In genomic region chr1:205284420-205285144, GRCh38 we compare ENCODE assay signal across 7 cellular contexts. TPM values are rescaled to one million over a fixed set of nuclear protein-coding genes. Genes with fewer than 3 reads are reported as not detected.
DNase-seq lines count a peak whose midpoint lies in the region; ATAC-seq and TF ChIP-seq lines count a peak whose summit lies in the region.

No MANE protein-coding gene starts in this region.

- TF ChIP-seq CTCF in GM23338 (conservative IDR thresholded peaks at IDR 0.05; ENCODE audit: low read depth in 2 of 2): 0 out of 4 replicates have a peak, but pooled peaks of 1 of the 2 experiments have one; percentile 8

- intact Hi-C loops in activated CD4-positive, alpha-beta T cell treated with anti-CD3 and anti-CD28 coated beads, Interleukin-2, amount 10 ng/mL, durations not matched to agents 24 days and 14 days (cut with micrococcal nuclease): loop anchor here (1.0 to 5.0 kb wide), 6 partner anchors 11 to 563 kb away; partner anchors contain the start of genes DSTYK, ELK4 and NUAK2

- no peak overlapping the region for H3K4me3 ChIP-seq in GM23338

- H3F3A ChIP-seq in GM23338 (replicated peaks; ENCODE audit: low read depth): peaks cover 7% of the 10 kb centered on the region; the same call in 1 of the 2 replicates

- H3K27ac Mint-ChIP-seq in GM23338: peak overlapping the region; percentile 91
- peak overlapping the region; percentile 91 for H3K27ac Mint-ChIP-seq in activated CD4-positive, alpha-beta T cell treated with anti-CD3 and anti-CD28 coated beads, Interleukin-2, amount 10 ng/mL, durations not matched to agents 24 days and 14 days

- ATAC-seq in GM23338: peak; percentile 86
- ATAC-seq in HG02610 (IDR thresholded peaks at IDR 0.05; ENCODE audit: unreplicated experiment): no peak

- H4K20me1 ChIP-seq in GM23338 (replicated peaks; ENCODE audit: insufficient read depth): no peaks in the 10 kb centered on the region

- no peaks in the 10 kb centered on the region; the same call in 2 of the 3 replicates for H3K36me3 Mint-ChIP-seq in GM23338 (ENCODE audit: low read depth)
- H3K36me3 Mint-ChIP-seq in activated CD4-positive, alpha-beta T cell treated with anti-CD3 and anti-CD28 coated beads, Interleukin-2, amount 10 ng/mL, durations not matched to agents 24 days and 14 days (ENCODE audit: low read depth): peaks cover 5% of the 10 kb centered on the region

- H2AFZ ChIP-seq in GM23338: peak overlapping the region; percentile 78; the same call in 1 of the 2 replicates

- H3K27me3 ChIP-seq in GM23338 (ENCODE audit: insufficient read depth): no peaks in the 10 kb centered on the region
- no peaks in the 10 kb centered on the region for H3K27me3 ChIP-seq in layer of hippocampus (ENCODE audit: control insufficient read depth, insufficient read depth, low read length)

- no peaks in the 10 kb centered on the region for H3K9me3 Mint-ChIP-seq in GM23338
- no peaks in the 10 kb centered on the region for H3K9me3 Mint-ChIP-seq in activated CD4-positive, alpha-beta T cell treated with anti-CD3 and anti-CD28 coated beads, Interleukin-2, amount 10 ng/mL, durations not matched to agents 24 days and 14 days

- H3K27ac ChIP-seq in GM23338 (ENCODE audit: low read depth) (peak overlapping the region; percentile 90), cingulate gyrus (ENCODE audit: low read depth, low read length) (peak overlapping the region; percentile 92), layer of hippocampus (ENCODE audit: low read depth, low read length) (peak overlapping the region; percentile 87)

- H3K4me1 Mint-ChIP-seq in GM23338: peaks cover 53% of the 10 kb centered on the region
- H3K4me1 Mint-ChIP-seq in activated CD4-positive, alpha-beta T cell treated with anti-CD3 and anti-CD28 coated beads, Interleukin-2, amount 10 ng/mL, durations not matched to agents 24 days and 14 days: peaks cover 78% of the 10 kb centered on the region

- peaks cover 20% of the 10 kb centered on the region for H3K27me3 Mint-ChIP-seq in GM23338 (ENCODE audit: insufficient read depth, low read depth, poor library complexity)
- H3K27me3 Mint-ChIP-seq in activated CD4-positive, alpha-beta T cell treated with anti-CD3 and anti-CD28 coated beads, Interleukin-2, amount 10 ng/mL, durations not matched to agents 24 days and 14 days: peaks cover 6% of the 10 kb centered on the region

- DNase-seq in GM23338 (ENCODE audit: low spot score) (peak; percentile 82), NCI-H460 (ENCODE audit: extremely low read depth, low read depth) (peak; percentile 90)
- DNase-seq in activated CD4-positive, alpha-beta T cell treated with anti-CD3 and anti-CD28 coated beads, Interleukin-2, amount 10 ng/mL, durations not matched to agents 24 days and 14 days: peak; percentile 96
- DNase-seq in stimulated activated CD4-positive, alpha-beta T cell treated with anti-CD3 and anti-CD28 coated beads, Interleukin-1b, Interleukin-23, amount 100 ng/mL, for 4 hours (ENCODE audit: low read depth in 2 of 2): peak; percentile 44 to 63

- H3K9me2 ChIP-seq in GM23338 (ENCODE audit: insufficient read depth): no peaks in the 10 kb centered on the region

- no peaks in the 10 kb centered on the region; the same call in 1 of the 2 replicates for H3K79me2 ChIP-seq in GM23338 (replicated peaks; ENCODE audit: insufficient read depth)

- peaks cover 41% of the 10 kb centered on the region for H3K4me1 ChIP-seq in GM23338 (ENCODE audit: insufficient read depth)

- H3K4me2 ChIP-seq in GM23338: peak overlapping the region; percentile 31; the same call in 1 of the 2 replicates

- H3K36me3 ChIP-seq in GM23338 (ENCODE audit: insufficient read depth): no peaks in the 10 kb centered on the region; the same call in 1 of the 2 replicates

- H3K4me3 Mint-ChIP-seq in GM23338: no peak overlapping the region
- peak overlapping the region; percentile 62 for H3K4me3 Mint-ChIP-seq in activated CD4-positive, alpha-beta T cell treated with anti-CD3 and anti-CD28 coated beads, Interleukin-2, amount 10 ng/mL, durations not matched to agents 24 days and 14 days

TF ChIP-seq in GM23338, 12 proteins besides CTCF, POLR2A, EP300 and RAD21 (continues in another document):
- TF ChIP-seq NANOG (IDR thresholded peaks at IDR 0.05; ENCODE audit: borderline replicate concordance): no peak
- 0 out of 2 replicates have a peak, but pooled peaks have one; percentile 5 for TF ChIP-seq ZNF462 (CRISPR knock-in tag; IDR thresholded peaks at IDR 0.05)
- TF ChIP-seq ZNF331 (CRISPR knock-in tag; IDR thresholded peaks at IDR 0.05; ENCODE audit: low read depth): peak; percentile 21; the same call in 1 of the 2 replicates
- TF ChIP-seq CREB1 (CRISPR knock-in tag; IDR thresholded peaks at IDR 0.05; ENCODE audit: low read depth): peak; percentile 31; the same call in 1 of the 2 replicates

RNA-seq across cellular contexts. Expression of gene NUAK2, which starts 37.0 kb away (rescaled TPM):
- total RNA-seq in GM23338 (2014; rRNA removed; shearing (Covaris generic)): 10.4 and 15.3 TPM in 2 replicates
- 7.7 and 7.8 TPM in 2 replicates for polyA plus RNA-seq in GM23338 (2016; fragmentation: Nextera tagmentation; extraction: Ambion mirVana)
- 5.4 and 6.7 TPM in 2 replicates for total RNA-seq in NCI-H460 (2014; rRNA removed; shearing (Covaris generic))
- polyA plus RNA-seq in NCI-H460 (2014; cell fraction: nucleus; rRNA removed): 9.2 and 13.8 TPM in 2 replicates
- 0.80 and 1.0 TPM in 2 replicates for total RNA-seq in activated CD4-positive, alpha-beta T cell treated with anti-CD3 and anti-CD28 coated beads, Interleukin-2, amount 10 ng/mL, durations not matched to agents 24 days and 14 days

RNA-seq across cellular contexts. Expression of gene TMCC2, which starts 56.8 kb away (rescaled TPM):
- total RNA-seq in GM23338 (2014; rRNA removed; shearing (Covaris generic)): 9.9 and 11.8 TPM in 2 replicates
- 2.6 and 3.1 TPM in 2 replicates for polyA plus RNA-seq in GM23338 (2016; fragmentation: Nextera tagmentation; extraction: Ambion mirVana)
- 1.5 and 1.8 TPM in 2 replicates for total RNA-seq in NCI-H460 (2014; rRNA removed; shearing (Covaris generic))
- 1.7 and 4.0 TPM in 2 replicates for polyA plus RNA-seq in NCI-H460 (2014; cell fraction: nucleus; rRNA removed)
- 19.9 and 20.9 TPM in 2 replicates for total RNA-seq in activated CD4-positive, alpha-beta T cell treated with anti-CD3 and anti-CD28 coated beads, Interleukin-2, amount 10 ng/mL, durations not matched to agents 24 days and 14 days
